In genomic region chr17:65332779-65333178, GRCh38 we compare ENCODE assay signal across 16 cellular contexts.
DNase-seq lines count a peak whose midpoint lies in the region; ATAC-seq, FAIRE-seq and TF ChIP-seq lines count a peak whose summit lies in the region.
"Had no signal": no experiment of that assay in that cellular context is flagged by ENCODE, and none has a peak within 500 bp of the region (broad histone marks: within the 10 kb centered on the region; RNA-seq: fewer than 3 reads in every experiment).

No MANE protein-coding gene starts in this region.

- H3K36me3 Mint-ChIP-seq in activated naive CD8-positive, alpha-beta T cell treated with anti-CD3 and anti-CD28 coated beads, Interleukin-2, amount 50 U/mL, for 24 hours (ENCODE audit: low read depth), result no peaks in the 10 kb centered on the region
- H3K36me3 Mint-ChIP-seq in activated naive CD8-positive, alpha-beta T cell treated with anti-CD3 and anti-CD28 coated beads for 36 hours, result peaks cover 3% of the 10 kb centered on the region

- no peak overlapping the region for H2BK120ac ChIP-seq in H1 (replicated peaks; ENCODE audit: low read depth, low read length)

- H4K8ac ChIP-seq in H1 (ENCODE audit: extremely low read depth, insufficient read depth, low read length), result no peak overlapping the region

- TF ChIP-seq RAD21 in H1 (IDR thresholded peaks at IDR 0.05 in 1 of 2, conservative IDR thresholded peaks at IDR 0.05 in 1 of 2; ENCODE audit: low read depth in 2 of 2, low read length in 2 of 2), result no peak

- peaks cover 10% of the 10 kb centered on the region for H3K9me3 Mint-ChIP-seq in activated naive CD8-positive, alpha-beta T cell treated with anti-CD3 and anti-CD28 coated beads, Interleukin-2, amount 50 U/mL, for 24 hours
- H3K9me3 Mint-ChIP-seq in activated naive CD8-positive, alpha-beta T cell treated with anti-CD3 and anti-CD28 coated beads for 36 hours, result peaks cover 10% of the 10 kb centered on the region
- H3K9me3 Mint-ChIP-seq: CD4-positive, alpha-beta T cell had no signal

- no peak for TF ChIP-seq CTCF in HEK293 (tag by site-specific recombination; IDR thresholded peaks at IDR 0.05)
- TF ChIP-seq CTCF in H1 (IDR thresholded peaks at IDR 0.05; ENCODE audit: control extremely low read depth in 1 of 3, insufficient read depth in 1 of 3, low read depth in 1 of 3, low read length in 3 of 3), result no peak

- H2BK12ac ChIP-seq in H1 (ENCODE audit: low read depth, low read length), result no peak overlapping the region; the same call in 1 of the 2 replicates

- no peaks in the 10 kb centered on the region for H4K20me1 ChIP-seq in H1 (replicated peaks in 1 of 2; ENCODE audit: control insufficient read depth in 1 of 2, insufficient read depth in 2 of 2, low read length in 2 of 2)

- no peak overlapping the region for H3K27ac Mint-ChIP-seq in activated naive CD8-positive, alpha-beta T cell treated with anti-CD3 and anti-CD28 coated beads, Interleukin-2, amount 50 U/mL, for 24 hours
- no peak overlapping the region for H3K27ac Mint-ChIP-seq in activated naive CD8-positive, alpha-beta T cell treated with anti-CD3 and anti-CD28 coated beads for 36 hours
- H3K27ac Mint-ChIP-seq: B cell; CD4-positive, alpha-beta T cell had no signal

- no peak overlapping the region for H4K5ac ChIP-seq in H1 (ENCODE audit: insufficient read length, low read depth, low read length)

- no peaks in the 10 kb centered on the region for H3K79me1 ChIP-seq in H1 (ENCODE audit: low read depth, low read length)

- no peak overlapping the region for H3K18ac ChIP-seq in H1 (ENCODE audit: extremely low read depth, low read length)

- no peak overlapping the region for H3K9ac ChIP-seq in H1 (replicated peaks in 1 of 4; ENCODE audit: extremely low read depth in 1 of 4, low read depth in 3 of 4, low read length in 3 of 4)

- no peaks in the 10 kb centered on the region for H3K27me3 ChIP-seq in H1 (replicated peaks in 1 of 4; ENCODE audit: control insufficient read depth in 3 of 4, extremely low read depth in 1 of 4, insufficient read depth in 3 of 4, low read length in 3 of 4)

- peaks cover 13% of the 10 kb centered on the region for H3K27me3 Mint-ChIP-seq in activated naive CD8-positive, alpha-beta T cell treated with anti-CD3 and anti-CD28 coated beads, Interleukin-2, amount 50 U/mL, for 24 hours
- H3K27me3 Mint-ChIP-seq in activated naive CD8-positive, alpha-beta T cell treated with anti-CD3 and anti-CD28 coated beads for 36 hours, result peaks cover 11% of the 10 kb centered on the region

- no peak overlapping the region for H4K91ac ChIP-seq in H1 (replicated peaks; ENCODE audit: insufficient read length, low read length)

- no peak overlapping the region for H3K27ac ChIP-seq in HEK293 (ENCODE audit: extremely low read depth, low read depth, low read length)
- no peak overlapping the region for H3K27ac ChIP-seq in H1 (ENCODE audit: low read depth, low read length)

- H3K4me3 Mint-ChIP-seq in activated naive CD8-positive, alpha-beta T cell treated with anti-CD3 and anti-CD28 coated beads, Interleukin-2, amount 50 U/mL, for 24 hours, result no peak overlapping the region
- H3K4me3 Mint-ChIP-seq in activated naive CD8-positive, alpha-beta T cell treated with anti-CD3 and anti-CD28 coated beads for 36 hours, result no peak overlapping the region
- H3K4me3 Mint-ChIP-seq: B cell; CD4-positive, alpha-beta T cell had no signal

- no peak overlapping the region for H3K4ac ChIP-seq in H1 (replicated peaks; ENCODE audit: insufficient read length, low read depth, low read length)

- 85% methylated on average over 3 of the region's 3 CpGs; no CpG with 5 or more reads in 1 of the 2 experiments for WGBS in H1 (ENCODE audit: extremely low coverage in 1 of 2, insufficient coverage in 1 of 2, insufficient read length in 1 of 2, insufficient replicate concordance in 2 of 2, low coverage in 1 of 2, low lambda C conversion rate in 2 of 2, missing lambda C conversion rate in 1 of 2), 2 experiments

- no peak overlapping the region for H2BK20ac ChIP-seq in H1 (ENCODE audit: low read length)

- H3K4me2 ChIP-seq in H1 (ENCODE audit: insufficient read depth in 1 of 2, low read depth in 2 of 2, low read length in 2 of 2), result peak overlapping the region in 1 of 2 experiments; percentile 34; a peak in 1 of 4 replicates

- CTCF ChIA-PET in HEK293 (lab: Yijun Ruan, JAX) (no interaction called here), H1 (lab: Charles Lee; ENCODE audit: partially characterized antibody) (no interaction called here)

- TF ChIP-seq POLR2A in H1 (IDR thresholded peaks at IDR 0.05; ENCODE audit: control extremely low read depth in 1 of 2, low read depth in 2 of 2, low read length in 2 of 2), result no peak

- peak; percentile 24 for ATAC-seq in activated naive CD8-positive, alpha-beta T cell treated with anti-CD3 and anti-CD28 coated beads, Interleukin-2, amount 50 U/mL, for 24 hours

- H3K4me1 Mint-ChIP-seq in activated naive CD8-positive, alpha-beta T cell treated with anti-CD3 and anti-CD28 coated beads, Interleukin-2, amount 50 U/mL, for 24 hours, result peaks cover 19% of the 10 kb centered on the region
- peaks cover 8% of the 10 kb centered on the region for H3K4me1 Mint-ChIP-seq in activated naive CD8-positive, alpha-beta T cell treated with anti-CD3 and anti-CD28 coated beads for 36 hours
- H3K4me1 Mint-ChIP-seq: B cell had no signal

- TF ChIP-seq EP300 in H1 (IDR thresholded peaks at IDR 0.05; ENCODE audit: borderline replicate concordance in 1 of 2, low read depth in 2 of 2, low read length in 2 of 2), result no peak

- H3K23ac ChIP-seq in H1 (ENCODE audit: insufficient read length), result no peak overlapping the region

- peak overlapping the region; percentile 22; the same call in 1 of the 2 replicates for H2AFZ ChIP-seq in H1 (ENCODE audit: low read length)

- H3K36me3 ChIP-seq in HEK293 (ENCODE audit: control insufficient read depth in 2 of 2, insufficient read depth in 1 of 2, low read length in 2 of 2) (no peaks in the 10 kb centered on the region), H1 (ENCODE audit: control insufficient read depth in 2 of 4, insufficient read depth in 4 of 4, low read length in 3 of 4) (no peaks in the 10 kb centered on the region)

- H3K4me3 ChIP-seq in HEK293 (ENCODE audit: low read depth, low read length) (no peak overlapping the region), H1 (ENCODE audit: extremely low read depth in 1 of 4, insufficient read depth in 2 of 4, low read depth in 3 of 4, low read length in 4 of 4) (no peak overlapping the region)

- H3K14ac ChIP-seq in H1 (ENCODE audit: insufficient read length), result no peak overlapping the region

- H2BK15ac ChIP-seq in H1 (ENCODE audit: low read length), result peak overlapping the region; percentile 47; the same call in 1 of the 2 replicates

- H2BK5ac ChIP-seq in H1 (ENCODE audit: low read depth, low read length), result no peak overlapping the region; the same call in 1 of the 2 replicates

- no peaks in the 10 kb centered on the region for H3K79me2 ChIP-seq in H1 (ENCODE audit: control insufficient read depth in 1 of 2, insufficient read depth in 2 of 2, low read length in 2 of 2)

- no peaks in the 10 kb centered on the region for H3K9me3 ChIP-seq in HEK293 (ENCODE audit: control insufficient read depth, insufficient read depth, low read depth, low read length)
- H3K9me3 ChIP-seq in H1 (ENCODE audit: insufficient read depth in 2 of 2, low read depth in 1 of 2, low read length in 1 of 2), result no peaks in the 10 kb centered on the region

- no peak for FAIRE-seq in H1 (lab: Jason Lieb, UNC)
- FAIRE-seq: A204.1, G401.6, GM12891, GM19239, H54 had no signal

- POLR2A ChIA-PET in HEK293 (lab: Yijun Ruan, JAX) (no interaction called here), H1 (lab: Charles Lee; ENCODE audit: partially characterized antibody) (no interaction called here)

- H3K4me1 ChIP-seq in HEK293 (ENCODE audit: control insufficient read depth, insufficient read depth, low read length), result 0 out of 2 replicates have a peak, but pooled peaks cover 2% of the 10 kb centered on the region
- peaks cover 0 to 4% (median 0%) of the 10 kb centered on the region in 4 experiments; a peak in 3 of 7 replicates for H3K4me1 ChIP-seq in H1 (replicated peaks in 1 of 4; ENCODE audit: control insufficient read depth in 3 of 4, insufficient read depth in 4 of 4, low read length in 3 of 4)

- no peak overlapping the region for H3K56ac ChIP-seq in H1 (replicated peaks; ENCODE audit: insufficient read length, low read depth, low read length)

- no peak overlapping the region for H2AK5ac ChIP-seq in H1 (ENCODE audit: low read depth, low read length)

- no peaks in the 10 kb centered on the region for H3K23me2 ChIP-seq in H1 (ENCODE audit: low read depth, low read length)

- DNase-seq in activated naive CD8-positive, alpha-beta T cell treated with anti-CD3 and anti-CD28 coated beads, Interleukin-2, amount 50 U/mL, for 24 hours, result no peak
- DNase-seq in activated naive CD8-positive, alpha-beta T cell treated with anti-CD3 and anti-CD28 coated beads for 36 hours, result no peak
- no peak for DNase-seq in H1 (ENCODE audit: low read depth in 1 of 2, low spot score in 2 of 2)
- no peak for DNase-seq in stimulated activated CD4-positive, alpha-beta T cell treated with anti-CD3 and anti-CD28 coated beads, Interleukin-12 subunit alpha, Interleukin-12 subunit beta, amount 100 ng/mL, for 4 hours
- no peak for DNase-seq in NCI-H2107 treated with DMSO at 0.1 percent for 48 hours (lab: John Stamatoyannopoulos, UW; ENCODE audit: unreplicated experiment)
- DNase-seq in activated naive CD4-positive, alpha-beta T cell treated with Interleukin-2 at 50 U/mL for 16 hours, result no peak
- DNase-seq: C1 segment of cervical spinal cord; CD4-positive, alpha-beta T cell; DMS79 treated with DMSO at 0.1 percent for 48 hours had no signal

TF ChIP-seq in HEK293, 187 proteins besides CTCF, POLR2A, EP300 and RAD21 (continues in another document):
- no peak for TF ChIP-seq ZNF423 (tag by site-specific recombination; IDR thresholded peaks at IDR 0.05)

TF ChIP-seq in H1, 55 proteins besides CTCF, POLR2A, EP300 and RAD21 (continues in another document):
- TF ChIP-seq RXRA (IDR thresholded peaks at IDR 0.05; ENCODE audit: insufficient read depth, low read depth, low read length) (no peak), RFX5 (IDR thresholded peaks at IDR 0.05; ENCODE audit: borderline replicate concordance, low read depth, low read length) (no peak), MAX (IDR thresholded peaks at IDR 0.05) (no peak), CHD2 (IDR thresholded peaks at IDR 0.05; ENCODE audit: low read length) (no peak)
